ENCODE assay signal across 16 cellular contexts in genomic region chr3:172651936-172652595, GRCh38. TPM values are rescaled to one million over a fixed set of nuclear protein-coding genes. Genes with fewer than 3 reads are reported as not detected.
DNase-seq lines count a peak whose midpoint lies in the region; ATAC-seq and TF ChIP-seq lines count a peak whose summit lies in the region.
"Had no signal": no experiment of that assay in that cellular context is flagged by ENCODE, and none has a peak within 500 bp of the region (broad histone marks: within the 10 kb centered on the region; RNA-seq: fewer than 3 reads in every experiment).

No MANE protein-coding gene starts in this region.

- H3K27me3 ChIP-seq in mesenchymal stem cell (ENCODE audit: control insufficient read depth in 1 of 2, insufficient read depth in 1 of 2, low read length in 2 of 2), result no peaks in the 10 kb centered on the region
- H3K27me3 ChIP-seq in testis, result no peaks in the 10 kb centered on the region
- H3K27me3 ChIP-seq in stomach, result no peaks in the 10 kb centered on the region
- H3K27me3 ChIP-seq: BLaER1 treated with 17β-estradiol and CSF1 and Interleukin-3, amounts not matched to agents 10 nM and 100 nM had no signal

- no peak overlapping the region for H3K9ac ChIP-seq in mesenchymal stem cell (ENCODE audit: low read length)
- H3K9ac ChIP-seq: BLaER1 treated with 17β-estradiol and CSF1 and Interleukin-3, amounts not matched to agents 10 nM and 100 nM had no signal

- H3K18ac ChIP-seq in mesenchymal stem cell (ENCODE audit: low read depth in 1 of 2, low read length in 2 of 2), result no peak overlapping the region

- no peak overlapping the region for H4K8ac ChIP-seq in mesenchymal stem cell (ENCODE audit: low read length)

- WGBS in mesenchymal stem cell, result no CpG with 5 or more reads among the region's 1 CpG
- WGBS in testis, 2 donors, result 7 to 42% methylated on average over 1 of the region's 1 CpG
- 0 to 39% (median 0%) methylated on average over 1 of the region's 1 CpG for WGBS in stomach, 5 donors

- no peak overlapping the region for H2BK15ac ChIP-seq in mesenchymal stem cell (ENCODE audit: low read depth, poor library complexity, severe bottlenecking)

- no peak for ATAC-seq in GM19463 (IDR thresholded peaks at IDR 0.05; ENCODE audit: unreplicated experiment)
- ATAC-seq: GM12878 had no signal

- H3K4me1 ChIP-seq in mesenchymal stem cell (ENCODE audit: control insufficient read depth, insufficient read depth, low read depth, low read length), result peaks cover 7% of the 10 kb centered on the region
- peaks cover 6% of the 10 kb centered on the region for H3K4me1 ChIP-seq in testis
- H3K4me1 ChIP-seq in stomach, result peaks cover 0 to 18% (median 5%) of the 10 kb centered on the region in 4 donors

- no peak for TF ChIP-seq EP300 in stomach (IDR thresholded peaks at IDR 0.05)

- H3K4ac ChIP-seq in mesenchymal stem cell (ENCODE audit: low read depth in 1 of 2, low read length in 2 of 2), result no peak overlapping the region

- H3K4me2 ChIP-seq in mesenchymal stem cell (ENCODE audit: low read length, poor library complexity, severe bottlenecking), result no peak overlapping the region

- H3K4me3 ChIP-seq in mesenchymal stem cell (ENCODE audit: insufficient read depth in 1 of 2, low read depth in 1 of 2, low read length in 2 of 2) (no peak overlapping the region), testis (no peak overlapping the region), stomach (no peak overlapping the region)
- H3K4me3 ChIP-seq: BLaER1 treated with 17β-estradiol and CSF1 and Interleukin-3, amounts not matched to agents 10 nM and 100 nM; GM12878 had no signal

- H3K27ac ChIP-seq in mesenchymal stem cell (ENCODE audit: low read length, poor library complexity, severe bottlenecking) (no peak overlapping the region), testis (no peak overlapping the region), stomach (no peak overlapping the region)
- H3K27ac ChIP-seq: BLaER1 treated with 17β-estradiol and CSF1 and Interleukin-3, amounts not matched to agents 10 nM and 100 nM had no signal

- no peak overlapping the region for H2AFZ ChIP-seq in mesenchymal stem cell (ENCODE audit: low read depth, low read length)

- H3K36me3 ChIP-seq in mesenchymal stem cell (ENCODE audit: control insufficient read depth in 1 of 2, insufficient read depth in 2 of 2, low read depth in 1 of 2, low read length in 2 of 2) (peaks cover 0 to 3% of the 10 kb centered on the region in 2 experiments), testis (ENCODE audit: low read depth, missing control alignments) (no peaks in the 10 kb centered on the region), stomach (no peaks in the 10 kb centered on the region)
- H3K36me3 ChIP-seq: BLaER1 treated with 17β-estradiol and CSF1 and Interleukin-3, amounts not matched to agents 10 nM and 100 nM had no signal

- peaks cover 28% of the 10 kb centered on the region for H3K79me1 ChIP-seq in mesenchymal stem cell (replicated peaks; ENCODE audit: low read length, poor library complexity, severe bottlenecking)

- H4K91ac ChIP-seq in mesenchymal stem cell (ENCODE audit: low read length), result no peak overlapping the region

- H3K14ac ChIP-seq in mesenchymal stem cell (ENCODE audit: low read length in 2 of 2), result peak overlapping the region in 1 of 2 experiments; percentile 45

- H2BK120ac ChIP-seq in mesenchymal stem cell (ENCODE audit: low read depth, low read length), result no peak overlapping the region

- peak; percentile 34 for DNase-seq in Daoy (ENCODE audit: low read depth)
- DNase-seq in LHCN-M2 (ENCODE audit: low read depth), result peak; percentile 21
- DNase-seq in RPMI7951 (ENCODE audit: low read depth), result peak; percentile 26
- DNase-seq in mesenchymal stem cell, result no peak
- DNase-seq in NCI-H1048 (lab: John Stamatoyannopoulos, UW), result no peak
- no peak for DNase-seq in testis
- no peak for DNase-seq in stomach
- DNase-seq: ACHN; Calu3; CD4-positive, alpha-beta T cell; DMS 273 treated with DMSO at 0.1 percent for 48 hours; GOT3; H9 had no signal

- H3K9me3 ChIP-seq in mesenchymal stem cell (ENCODE audit: control insufficient read depth, low read length) (no peaks in the 10 kb centered on the region), testis (no peaks in the 10 kb centered on the region), stomach (no peaks in the 10 kb centered on the region)
- H3K9me3 ChIP-seq: BLaER1 treated with 17β-estradiol and CSF1 and Interleukin-3, amounts not matched to agents 10 nM and 100 nM had no signal

- intact Hi-C loops in testis (cut with DNase I; ENCODE audit: low total_unique reads), result no loop called here
- intact Hi-C loops in stomach (cut with DNase I; ENCODE audit: low total_unique reads), result no loop called here

- no peak overlapping the region for H2BK5ac ChIP-seq in mesenchymal stem cell (ENCODE audit: low read depth, low read length, poor library complexity, severe bottlenecking)

- TF ChIP-seq POLR2A in testis (IDR thresholded peaks at IDR 0.05), result no peak
- no peak for TF ChIP-seq POLR2A in stomach (IDR thresholded peaks at IDR 0.05)

- TF ChIP-seq CTCF in testis (IDR thresholded peaks at IDR 0.05) (no peak), stomach (IDR thresholded peaks at IDR 0.05) (no peak)

- H2AK5ac ChIP-seq in mesenchymal stem cell (ENCODE audit: low read length, severe bottlenecking), result peak overlapping the region; percentile 53

- H3K23ac ChIP-seq in mesenchymal stem cell (ENCODE audit: low read length in 2 of 2), result no peak overlapping the region

- H2BK12ac ChIP-seq in mesenchymal stem cell (ENCODE audit: low read length in 2 of 2), result no peak overlapping the region

RNA-seq across cellular contexts. Expression of gene NCEH1, which starts 58.8 kb away (rescaled TPM):
- 10.7 and 13.6 TPM in 2 replicates for total RNA-seq in Daoy (2014; rRNA removed; shearing (Covaris generic))
- total RNA-seq in LHCN-M2 (2014; rRNA removed) (85.8 and 98.4 TPM in 2 replicates), testis (1 to 10 TPM; 3.2 to 3.3 TPM), stomach (10 to 100 TPM in 2 of 5 donors, 1 to 10 TPM in 3; 1.2 to 19.9 (median 8.0) TPM)
- 20.2 TPM for polyA plus RNA-seq in LHCN-M2 (2012)
- total RNA-seq in RPMI7951 (2014; rRNA removed; shearing (Covaris generic)), result 21.8 and 24.8 TPM in 2 replicates
- polyA plus RNA-seq in mesenchymal stem cell (2013, experiment 1 of 2), result 13.5 TPM
- 13.3 TPM for polyA plus RNA-seq in mesenchymal stem cell (2013, experiment 2 of 2)
- polyA plus RNA-seq in testis (ENCODE audit: insufficient read depth, low read depth, low replicate concordance) (3.8 TPM), stomach (1 to 10 TPM; 1.8 to 7.0 (median 3.4) TPM)

Comparison
In these comparisons a context has a peak if more than half of its experiments do, and no peak if none do; other contexts are left out.
1. DNase-seq: peak in Daoy (single experiment), LHCN-M2 (single experiment) and RPMI7951 (single experiment); none in mesenchymal stem cell (single experiment), NCI-H1048 (single experiment), testis (single experiment) and stomach (single experiment).